Comparison of ENCODE assay signal across 14 cellular contexts in genomic region chr5:180289433-180289832, GRCh38. TPM values are rescaled to one million over a fixed set of nuclear protein-coding genes. Genes with fewer than 3 reads are reported as not detected.
DNase-seq lines count a peak whose midpoint lies in the region; TF ChIP-seq lines count a peak whose summit lies in the region.
"Had no signal": no experiment of that assay in that cellular context is flagged by ENCODE, and none has a peak within 500 bp of the region (broad histone marks: within the 10 kb centered on the region; RNA-seq: fewer than 3 reads in every experiment).

No MANE protein-coding gene starts in this region.

- H3K4me3 ChIP-seq in testis (no peak overlapping the region), vagina (no peak overlapping the region)
- H3K4me3 ChIP-seq: heart right ventricle had no signal

- H3K27ac Mint-ChIP-seq in Calu3 (ENCODE audit: unreplicated experiment) = no peak overlapping the region
- H3K27ac Mint-ChIP-seq: activated naive CD8-positive, alpha-beta T cell treated with anti-CD3 and anti-CD28 coated beads, Interleukin-2, amount 10 ng/mL, durations not matched to agents 7 days and 5 days had no signal

- H3K9me3 ChIP-seq in testis (no peaks in the 10 kb centered on the region), vagina (no peaks in the 10 kb centered on the region)
- H3K9me3 ChIP-seq: heart right ventricle had no signal

- H3K27ac ChIP-seq in testis (no peak overlapping the region), vagina (no peak overlapping the region)
- H3K27ac ChIP-seq: heart right ventricle had no signal

- intact Hi-C loops in testis (cut with DNase I; ENCODE audit: low total_unique reads) = no loop called here
- intact Hi-C loops in vagina (cut with DNase I) = no loop called here
- intact Hi-C loops in Calu3 (cut with micrococcal nuclease; ENCODE audit: unreplicated experiment) = no loop called here

- no peaks in the 10 kb centered on the region for H3K27me3 Mint-ChIP-seq in Calu3 (ENCODE audit: unreplicated experiment)
- H3K27me3 Mint-ChIP-seq: activated naive CD8-positive, alpha-beta T cell treated with anti-CD3 and anti-CD28 coated beads, Interleukin-2, amount 10 ng/mL, durations not matched to agents 7 days and 5 days; type B pancreatic cell had no signal

- WGBS in testis, 2 donors = 42 to 47% methylated on average over 3 of the region's 3 CpGs

- no TSS peak for BruUV-seq in Calu3 (replicated peaks; lab: Mats Ljungman, UMichigan)

- H3K36me3 ChIP-seq in testis (ENCODE audit: low read depth, missing control alignments) (no peaks in the 10 kb centered on the region), vagina (peaks cover 0 to 9% of the 10 kb centered on the region in 2 donors)

- TF ChIP-seq POLR2A in testis (IDR thresholded peaks at IDR 0.05) = no peak
- no peak for TF ChIP-seq POLR2A in vagina (IDR thresholded peaks at IDR 0.05)

- H3K36me3 Mint-ChIP-seq in Calu3 (ENCODE audit: insufficient read depth, unreplicated experiment) = peaks cover 62% of the 10 kb centered on the region

- H3K9me3 Mint-ChIP-seq in Calu3 (ENCODE audit: low read depth, unreplicated experiment) = peaks cover 10% of the 10 kb centered on the region
- H3K9me3 Mint-ChIP-seq: activated naive CD8-positive, alpha-beta T cell treated with anti-CD3 and anti-CD28 coated beads, Interleukin-2, amount 10 ng/mL, durations not matched to agents 7 days and 5 days; naive thymus-derived CD8-positive, alpha-beta T cell; type B pancreatic cell had no signal

- TF ChIP-seq CTCF in testis (IDR thresholded peaks at IDR 0.05) = no peak
- TF ChIP-seq CTCF in vagina (IDR thresholded peaks at IDR 0.05) = no peak
- TF ChIP-seq CTCF in Calu3 (IDR thresholded peaks at IDR 0.05; ENCODE audit: unreplicated experiment) = no peak

- CTCF ChIA-PET in Calu3 (lab: Charles Lee) = interaction anchor here (0.6 to 1.6 kb wide), 3 partner anchors 79 to 111 kb away, joined by 3 to 4 read pairs (median 3); no protein-coding TSS in a partner anchor

- H3K4me1 Mint-ChIP-seq in Calu3 (ENCODE audit: low read depth, unreplicated experiment) = peaks cover 32% of the 10 kb centered on the region

- H3K4me1 ChIP-seq in testis = peaks cover 26% of the 10 kb centered on the region
- peaks cover 31% of the 10 kb centered on the region for H3K4me1 ChIP-seq in vagina

- peak; percentile 46 for DNase-seq in SIG-M5 treated with dmso at 0.1 percent for 504 hours (lab: John Stamatoyannopoulos, UW; ENCODE audit: unreplicated experiment)
- DNase-seq in SIG-M5 (lab: John Stamatoyannopoulos, UW) = no peak
- peak; percentile 44 for DNase-seq in NCI-H774 (lab: John Stamatoyannopoulos, UW)
- DNase-seq in islet precursor cell = peak; percentile 84
- peak; percentile 15 for DNase-seq in testis
- DNase-seq in T-helper 1 cell = no peak
- DNase-seq in vagina (ENCODE audit: extremely low spot score in 2 of 2) = no peak
- DNase-seq in Calu3 = no peak
- DNase-seq: activated naive CD8-positive, alpha-beta T cell treated with anti-CD3 and anti-CD28 coated beads, Interleukin-2, amount 10 ng/mL, durations not matched to agents 7 days and 5 days; erythroblast; heart right ventricle; naive thymus-derived CD8-positive, alpha-beta T cell; right cardiac atrium had no signal

- H3K4me3 Mint-ChIP-seq in Calu3 (ENCODE audit: low read depth, unreplicated experiment) = no peak overlapping the region
- H3K4me3 Mint-ChIP-seq: activated naive CD8-positive, alpha-beta T cell treated with anti-CD3 and anti-CD28 coated beads, Interleukin-2, amount 10 ng/mL, durations not matched to agents 7 days and 5 days had no signal

- H3K27me3 ChIP-seq in testis (no peaks in the 10 kb centered on the region), vagina (no peaks in the 10 kb centered on the region)
- H3K27me3 ChIP-seq: heart right ventricle had no signal

RNA-seq across cellular contexts. Expression of gene MAPK9, which starts 2.5 kb away (rescaled TPM):
- total RNA-seq in testis (10 to 100 TPM; 54.3 to 57.0 TPM), vagina (19.6 TPM), Calu3 (2022) (63.3 and 65.4 TPM in 2 replicates)
- 34.9 TPM for polyA plus RNA-seq in testis (ENCODE audit: insufficient read depth, low read depth, low replicate concordance)

Comparison
In these comparisons a context has a peak if more than half of its experiments do, and no peak if none do; other contexts are left out.
1. DNase-seq: peak in SIG-M5 treated with dmso at 0.1 percent for 504 hours (single experiment), NCI-H774 (single experiment), islet precursor cell (single experiment) and testis (single experiment); none in SIG-M5 (single experiment), T-helper 1 cell (0 of 5), vagina (0 of 2) and Calu3 (single experiment).